22 cellular contexts compared by ENCODE assay signal in genomic region chr6:109062216-109062615, GRCh38.
"Had no signal": no experiment of that assay in that cellular context is flagged by ENCODE, and none has a peak within 500 bp of the region (broad histone marks: within the 10 kb centered on the region; RNA-seq: fewer than 3 reads in every experiment).

No MANE protein-coding gene starts in this region.

- H3K9me3 ChIP-seq: breast epithelium, colonic mucosa, heart right ventricle, right lobe of liver, thoracic aorta had no signal

- H3K27me3 Mint-ChIP-seq: activated CD4-positive, alpha-beta memory T cell treated with anti-CD3 and anti-CD28 coated beads for 36 hours; naive thymus-derived CD8-positive, alpha-beta T cell had no signal

- H3K9me3 Mint-ChIP-seq: activated CD4-positive, alpha-beta memory T cell treated with anti-CD3 and anti-CD28 coated beads for 36 hours; activated CD4-positive, alpha-beta T cell treated with anti-CD3 and anti-CD28 coated beads, Interleukin-2, amount 10 ng/mL, durations not matched to agents 24 days and 14 days; activated T-helper 1 cell treated with anti-CD3 and anti-CD28 coated beads, Interleukin-12 subunit alpha, Interleukin-12 subunit beta, Interleukin-2, Interleukin-4 antibody, amounts not matched to agents 30 ng/mL and 10 ng/mL and 1 ng/mL, durations not matched to agents 14 hours and 24 hours and 36 hours; naive thymus-derived CD8-positive, alpha-beta T cell had no signal

- DNase-seq: activated CD4-positive, alpha-beta memory T cell treated with anti-CD3 and anti-CD28 coated beads for 36 hours; activated CD4-positive, alpha-beta T cell treated with anti-CD3 and anti-CD28 coated beads, Interleukin-2, amount 10 ng/mL, durations not matched to agents 24 days and 14 days; activated CD4-positive, CD25-positive, alpha-beta regulatory T cell treated with anti-CD3 and anti-CD28 coated beads, Interleukin-2, amount 50 U/mL, for 72 hours; activated CD8-positive, alpha-beta memory T cell treated with anti-CD3 and anti-CD28 coated beads, Interleukin-2, amount 50 U/mL, for 4 hours; activated gamma-delta T cell; activated naive CD4-positive, alpha-beta T cell treated with anti-CD3 and anti-CD28 coated beads, Interleukin-2, amount 50 U/mL, for 16 hours; activated T-cell treated with anti-CD3 and anti-CD28 coated beads, Interleukin-2, amount 50 U/mL, for 1 hour; colonic mucosa; effector CD8-positive, alpha-beta T cell; heart right ventricle; kidney glomerular epithelial cell; posterior cingulate gyrus; right lobe of liver; stimulated activated CD4-positive, alpha-beta T cell treated with anti-CD3 and anti-CD28 coated beads, Interleukin-2, amount 100 ng/mL, for 48 hours; stimulated activated naive CD4-positive, alpha-beta T cell treated with Interleukin-2 at 50 U/mL for 16 hours; trophoblast cell had no signal

- H3K4me1 ChIP-seq: colonic mucosa had no signal

- H3K27me3 ChIP-seq: breast epithelium, colonic mucosa, heart right ventricle, right lobe of liver had no signal

- ATAC-seq: left lobe of liver, right lobe of liver had no signal

- H3K27ac Mint-ChIP-seq: activated CD4-positive, alpha-beta memory T cell treated with anti-CD3 and anti-CD28 coated beads for 36 hours; activated CD4-positive, alpha-beta T cell treated with anti-CD3 and anti-CD28 coated beads, Interleukin-2, amount 10 ng/mL, durations not matched to agents 24 days and 14 days; activated T-helper 1 cell treated with anti-CD3 and anti-CD28 coated beads, Interleukin-12 subunit alpha, Interleukin-12 subunit beta, Interleukin-2, Interleukin-4 antibody, amounts not matched to agents 30 ng/mL and 10 ng/mL and 1 ng/mL, durations not matched to agents 14 hours and 24 hours and 36 hours had no signal

- H3K4me3 Mint-ChIP-seq: activated CD4-positive, alpha-beta memory T cell treated with anti-CD3 and anti-CD28 coated beads for 36 hours; activated CD4-positive, alpha-beta T cell treated with anti-CD3 and anti-CD28 coated beads, Interleukin-2, amount 10 ng/mL, durations not matched to agents 24 days and 14 days; activated T-helper 1 cell treated with anti-CD3 and anti-CD28 coated beads, Interleukin-12 subunit alpha, Interleukin-12 subunit beta, Interleukin-2, Interleukin-4 antibody, amounts not matched to agents 30 ng/mL and 10 ng/mL and 1 ng/mL, durations not matched to agents 14 hours and 24 hours and 36 hours had no signal

- H3K36me3 ChIP-seq: breast epithelium, colonic mucosa, heart right ventricle, right lobe of liver, thoracic aorta had no signal

- H3K4me3 ChIP-seq: breast epithelium, colonic mucosa, heart right ventricle, lung, right lobe of liver, thoracic aorta had no signal

- H3K27ac ChIP-seq: breast epithelium, colonic mucosa, right lobe of liver, thoracic aorta had no signal

- H3K36me3 Mint-ChIP-seq: activated CD4-positive, alpha-beta memory T cell treated with anti-CD3 and anti-CD28 coated beads for 36 hours; naive thymus-derived CD8-positive, alpha-beta T cell had no signal
